Comparison of ENCODE assay signal across 17 cellular contexts in the genomic region with DNA sequence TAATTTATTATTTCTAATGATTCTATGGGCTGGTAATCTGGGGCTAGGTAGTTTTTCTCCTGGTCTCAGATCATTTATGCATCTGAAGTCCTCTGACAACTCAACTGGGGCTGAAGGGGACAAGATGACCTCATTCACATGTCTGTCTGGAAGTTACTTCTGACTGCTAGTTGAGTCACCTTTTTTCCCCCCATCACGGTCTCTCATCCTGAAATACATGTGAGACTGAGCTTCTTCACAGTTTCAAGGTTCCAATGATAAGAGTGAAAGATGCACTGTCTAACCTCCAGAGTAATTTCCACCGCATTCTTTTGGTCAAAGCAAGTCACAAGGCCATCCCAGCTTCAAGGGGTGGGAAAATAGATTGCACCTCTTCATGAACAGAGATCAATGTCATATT.
DNase-seq lines count a peak whose midpoint lies in the region; ATAC-seq and TF ChIP-seq lines count a peak whose summit lies in the region.
"Had no signal": no experiment of that assay in that cellular context is flagged by ENCODE, and none has a peak within 500 bp of the region (broad histone marks: within the 10 kb centered on the region; RNA-seq: fewer than 3 reads in every experiment).

No MANE protein-coding gene starts in this region.

- CTCF ChIA-PET in PC-3 (lab: Charles Lee) = no interaction called here
- CTCF ChIA-PET in GM10248 (lab: Yijun Ruan, JAX) = no interaction called here

- TF ChIP-seq CTCF in PC-3 (conservative IDR thresholded peaks at IDR 0.05; ENCODE audit: low read depth, low read length) (no peak), fibroblast of mammary gland (conservative IDR thresholded peaks at IDR 0.05; ENCODE audit: control insufficient read depth, insufficient read depth, low read depth, low read length) (no peak), GM10248 (IDR thresholded peaks at IDR 0.05; ENCODE audit: control extremely low read depth, extremely low read depth, low read depth, missing control alignments) (no peak)

- no peak overlapping the region for H3K4me2 ChIP-seq in PC-3 (ENCODE audit: low read length)
- H3K4me2 ChIP-seq: SK-N-SH had no signal

- in situ Hi-C loops in Caki2 (cut with HindIII; ENCODE audit: low pct_unique_long_range_greater_than_20kb, low sequenced_read_pairs) = no loop called here

- H3K4me3 ChIP-seq in PC-3 (ENCODE audit: low read length) = no peak overlapping the region
- H3K4me3 ChIP-seq in fibroblast of mammary gland (ENCODE audit: control insufficient read depth, low read depth, low read length) = no peak overlapping the region
- H3K4me3 ChIP-seq: dorsolateral prefrontal cortex, esophagus squamous epithelium, heart right ventricle had no signal

- POLR2A ChIA-PET in PC-3 (lab: Charles Lee; ENCODE audit: unreplicated experiment) = no interaction called here
- POLR2A ChIA-PET in GM10248 (lab: Yijun Ruan, JAX) = no interaction called here

- peaks cover 13% of the 10 kb centered on the region for H3K4me1 ChIP-seq in PC-3 (ENCODE audit: insufficient read depth, low read length)
- H3K4me1 ChIP-seq: esophagus squamous epithelium, heart right ventricle had no signal

- no peaks in the 10 kb centered on the region for H3K36me3 ChIP-seq in PC-3 (ENCODE audit: low read depth, low read length)
- H3K36me3 ChIP-seq: esophagus squamous epithelium, heart right ventricle had no signal

- no TSS peak for BruUV-seq in PC-3 (replicated peaks; lab: Mats Ljungman, UMichigan)

- H4K20me1 ChIP-seq in PC-3 (ENCODE audit: low read length) = no peaks in the 10 kb centered on the region

- ATAC-seq in PC-3 = no peak
- ATAC-seq in HG02610 (IDR thresholded peaks at IDR 0.05; ENCODE audit: unreplicated experiment) = no peak
- ATAC-seq: heart right ventricle had no signal

- no peaks in the 10 kb centered on the region for H3K9me2 ChIP-seq in PC-3 (replicated peaks; ENCODE audit: low read length)
- H3K9me2 ChIP-seq: SK-N-SH had no signal

- H3K27me3 ChIP-seq in PC-3 (ENCODE audit: low read length) = no peaks in the 10 kb centered on the region

- no peaks in the 10 kb centered on the region for H3F3A ChIP-seq in PC-3 (ENCODE audit: low read length, unreplicated experiment)

- intact Hi-C loops in PC-3 (cut with micrococcal nuclease) = no loop called here

- no peak overlapping the region for H3K9ac ChIP-seq in PC-3 (ENCODE audit: low read length)
- H3K9ac ChIP-seq: SK-N-SH had no signal

- no peak overlapping the region for H3K27ac ChIP-seq in PC-3 (ENCODE audit: low read length)
- H3K27ac ChIP-seq: dorsolateral prefrontal cortex, esophagus squamous epithelium, heart right ventricle had no signal

- H2AFZ ChIP-seq in PC-3 (ENCODE audit: low read length) = no peak overlapping the region

- no peaks in the 10 kb centered on the region for H3K79me2 ChIP-seq in PC-3 (ENCODE audit: low read length)

- no peaks in the 10 kb centered on the region for H3K9me3 ChIP-seq in PC-3 (ENCODE audit: low read length)
- H3K9me3 ChIP-seq: SK-N-SH had no signal

- DNase-seq in A172 (ENCODE audit: low spot score) = peak; percentile 25
- DNase-seq in Caki2 (ENCODE audit: low read depth) = peak; percentile 30
- peak; percentile 46 for DNase-seq in PC-3
- peak; percentile 62 for DNase-seq in fibroblast of mammary gland (ENCODE audit: low read depth)
- no peak for DNase-seq in GM10248 (ENCODE audit: extremely low spot score)
- no peak for DNase-seq in hippocampal formation (lab: John Stamatoyannopoulos, UW)
- no peak for DNase-seq in activated CD8-positive, alpha-beta memory T cell treated with anti-CD3 and anti-CD28 coated beads for 24 hours
- DNase-seq: activated CD8-positive, alpha-beta memory T cell treated with anti-CD3 and anti-CD28 coated beads, Interleukin-2, amount 50 U/mL, for 48 hours; activated naive CD8-positive, alpha-beta T cell treated with anti-CD3 and anti-CD28 coated beads, Interleukin-2, amount 10 ng/mL, durations not matched to agents 7 days and 5 days; Calu3; dorsolateral prefrontal cortex; esophagus squamous epithelium; heart right ventricle; NCI-H146; SK-N-SH; small intestine had no signal

Comparison
In these comparisons a context has a peak if more than half of its experiments do, and no peak if none do; other contexts are left out.
1. DNase-seq: peak in A172 (single experiment), Caki2 (single experiment), PC-3 (single experiment) and fibroblast of mammary gland (single experiment); none in GM10248 (single experiment), hippocampal formation (0 of 2) and activated CD8-positive, alpha-beta memory T cell treated with anti-CD3 and anti-CD28 coated beads for 24 hours (single experiment).